In genomic region chr2:23926750-23927627, GRCh38 we compare ENCODE assay signal across 8 cellular contexts. TPM values are rescaled to one million over a fixed set of nuclear protein-coding genes. Genes with fewer than 3 reads are reported as not detected.
DNase-seq lines count a peak whose midpoint lies in the region; ATAC-seq, FAIRE-seq and TF ChIP-seq lines count a peak whose summit lies in the region.

ATAD2B (minus strand) TSS chr2:23927123; CDS start chr2:23926770, 353 bp downstream.

- H3K4me2 ChIP-seq in HepG2 (ENCODE audit: low read depth, low read length): peak within 1 kb of the TSS; percentile 88

- peak; percentile 96 to 97 for TF ChIP-seq POLR2A in HepG2 (IDR thresholded peaks at IDR 0.05; ENCODE audit: insufficient read depth in 1 of 2, low read depth in 2 of 2, low read length in 2 of 2)

- ATAC-seq in GM19351 (IDR thresholded peaks at IDR 0.05; ENCODE audit: unreplicated experiment) (peak; percentile 71), HG03521 (IDR thresholded peaks at IDR 0.05; ENCODE audit: unreplicated experiment) (peak; percentile 81), HepG2 (peak; percentile 90)

- TF ChIP-seq RAD21 in HepG2 (CRISPR knock-in tag; IDR thresholded peaks at IDR 0.05): peak; percentile 99

- peak within 1 kb of the TSS; percentile 99 for H3K9ac ChIP-seq in HepG2 (ENCODE audit: insufficient read depth, low read depth, low read length)

- 0 out of 4 replicates have a peak, but pooled peaks of 1 of the 2 experiments have one; percentile 23 for TF ChIP-seq EP300 in HepG2 (IDR thresholded peaks at IDR 0.05; ENCODE audit: low read depth in 2 of 2, low read length in 2 of 2)
- 0 out of 2 replicates have a peak, but pooled peaks have one; percentile 39 for TF ChIP-seq EP300 in HepG2 (CRISPR knock-in tag; IDR thresholded peaks at IDR 0.05; ENCODE audit: borderline replicate concordance)

- POLR2A ChIA-PET in HepG2 (lab: Yijun Ruan, JAX): interaction anchor here (0.6 to 5.1 kb wide), 38 partner anchors 9 to 1325 kb away, joined by 3 to 135 read pairs (median 5); partner anchors contain the start of genes CENPO, FKBP1B, ITSN2 and PTRHD1

- H2AFZ ChIP-seq in HepG2 (ENCODE audit: low read length): no peak within 1 kb of the TSS

- H3K4me3 ChIP-seq in HepG2 (replicated peaks in 1 of 3; ENCODE audit: insufficient read depth in 1 of 3, low read depth in 2 of 3, low read length in 3 of 3): peak within 1 kb of the TSS; percentile 90 to 98 (median 95)

- H3K36me3 ChIP-seq in HepG2 (replicated peaks in 1 of 2; ENCODE audit: control insufficient read depth in 1 of 2, insufficient read depth in 2 of 2, low read length in 2 of 2): no peaks in the 10 kb centered on the region

- in situ Hi-C loops in HepG2 (cut with HindIII; ENCODE audit: extremely low pct_ligation_motif_present, low pct_unique_long_range_greater_than_20kb): no loop called here

- H3K27ac ChIP-seq in C4-2B (peak within 1 kb of the TSS; percentile 93), HepG2 (ENCODE audit: extremely low read length, insufficient read depth, low read length) (peak within 1 kb of the TSS; percentile 94)

- H3K4me1 ChIP-seq in HepG2 (ENCODE audit: insufficient read depth, low read length): peaks cover 46% of the 10 kb centered on the region

- CTCF ChIA-PET in HepG2 (lab: Yijun Ruan, JAX; ENCODE audit: low intra/inter-chr PET ratio, low total read pairs): interaction anchor here (1.5 to 2.6 kb wide), 4 partner anchors 97 to 237 kb away, joined by 3 to 20 read pairs (median 13); partner anchors contain the start of gene TP53I3

- BruUV-seq in HepG2 (replicated peaks; lab: Mats Ljungman, UMichigan): no TSS peak

- DNase-seq in NCI-H69 (lab: John Stamatoyannopoulos, UW) (peak; percentile 93), dedifferentiated amniotic fluid mesenchymal stem cell (ENCODE audit: extremely low spot score) (peak; percentile 92), HepG2 (ENCODE audit: low spot score) (peak; percentile 90)
- DNase-seq in activated CD4-positive, alpha-beta T cell treated with anti-CD3 and anti-CD28 coated beads, Interleukin-2, amount 50 U/mL, for 1 hour: peak; percentile 93
- peak; percentile 95 for DNase-seq in stimulated activated CD4-positive, alpha-beta T cell treated with anti-CD3 and anti-CD28 coated beads, Interleukin-4, amount 100 ng/mL, for 1 hour

- peaks cover 45% of the 10 kb centered on the region for H3K79me2 ChIP-seq in HepG2 (ENCODE audit: insufficient read depth, low read length)

- no peaks in the 10 kb centered on the region for H3K9me3 ChIP-seq in HepG2 (ENCODE audit: low read length)

- TF ChIP-seq CTCF in C4-2B (conservative IDR thresholded peaks at IDR 0.05) (peak; percentile 93), HepG2 (CRISPR knock-in tag; IDR thresholded peaks at IDR 0.05) (peak; percentile 95)

- H3K27me3 ChIP-seq in HepG2 (ENCODE audit: control insufficient read depth in 1 of 2, insufficient read depth in 2 of 2, low read length in 2 of 2): no peaks in the 10 kb centered on the region; a peak in 1 of 5 replicates

- no peaks in the 10 kb centered on the region for H4K20me1 ChIP-seq in HepG2 (ENCODE audit: insufficient read depth, low read length)

- intact Hi-C loops in HepG2 (cut with micrococcal nuclease; ENCODE audit: unreplicated experiment): loop anchor here (1.0 to 10.0 kb wide), 6 partner anchors 12 to 238 kb away; partner anchors contain the start of gene TP53I3

- WGBS in HepG2 (ENCODE audit: low lambda C conversion rate): under 1% methylated on average over 71 of the region's 89 CpGs

- peak; percentile 23 for FAIRE-seq in HepG2 (lab: Jason Lieb, UNC)

TF ChIP-seq in HepG2, 621 proteins besides CTCF, POLR2A, EP300 and RAD21 (continues in another document):
- TF ChIP-seq GMEB2 (CRISPR knock-in tag; IDR thresholded peaks at IDR 0.05; ENCODE audit: low read depth) (peak; percentile 53; the same call in 1 of the 2 replicates), HOMEZ (CRISPR knock-in tag; IDR thresholded peaks at IDR 0.05; ENCODE audit: low read depth) (peak; percentile 75), BHLHE40 (IDR thresholded peaks at IDR 0.05; ENCODE audit: low read length) (peak; percentile 9; the same call in 1 of the 2 replicates), ZSCAN25 (CRISPR knock-in tag; IDR thresholded peaks at IDR 0.05) (peak; percentile 94; the same call in 1 of the 2 replicates), CSRNP1 (CRISPR knock-in tag; IDR thresholded peaks at IDR 0.05) (peak; percentile 87; the same call in 1 of the 2 replicates), ZNF589 (CRISPR knock-in tag; conservative IDR thresholded peaks at IDR 0.05) (peak; percentile 97; the same call in 1 of the 2 replicates), GATAD2A (CRISPR knock-in tag; IDR thresholded peaks at IDR 0.05) (peak; percentile 60; the same call in 1 of the 2 replicates), ZNF12 (CRISPR knock-in tag; IDR thresholded peaks at IDR 0.05) (no peak; the same call in 1 of the 2 replicates), POLR2AphosphoS2 (IDR thresholded peaks at IDR 0.05; ENCODE audit: low read depth, low read length) (peak; percentile 66; the same call in 1 of the 2 replicates)

RNA-seq across cellular contexts. Expression of gene ATAD2B, which starts in this region (rescaled TPM):
- 22.2 and 22.4 TPM in 2 replicates for total RNA-seq in HepG2 (2016; rRNA removed; fragmentation: Illumina TruSeq; extraction: Trizol)
- total RNA-seq in HepG2 (2016; cell fraction: cytosol; rRNA removed; fragmentation: Illumina TruSeq; extraction: Trizol; ENCODE audit: low read depth): 10.9 and 12.3 TPM in 2 replicates
- 19.8 and 20.5 TPM in 2 replicates for total RNA-seq in HepG2 (2016; cell fraction: insoluble cytoplasmic fraction; rRNA removed; fragmentation: Illumina TruSeq; extraction: Trizol)
- total RNA-seq in HepG2 (2016; cell fraction: membrane; rRNA removed; fragmentation: Illumina TruSeq; extraction: Trizol): 7.4 and 9.3 TPM in 2 replicates
- total RNA-seq in HepG2 (2016; cell fraction: nucleus; rRNA removed; fragmentation: Illumina TruSeq; extraction: Trizol): 70.7 and 72.3 TPM in 2 replicates
- polyA plus RNA-seq in HepG2 (2011; rRNA removed): 4.3 and 5.3 TPM in 2 replicates
- polyA plus RNA-seq in HepG2 (2011; cell fraction: cytosol; rRNA removed): 1.4 and 2.3 TPM in 2 replicates
- polyA plus RNA-seq in HepG2 (2011; cell fraction: nucleus; rRNA removed): 8.1 and 8.9 TPM in 2 replicates
- 4.7 and 5.9 TPM in 2 replicates for polyA plus RNA-seq in HepG2 (2012)
- 0.41 and 0.47 TPM in 2 replicates for polyA plus RNA-seq in HepG2 (2016; cell fraction: cytosol; fragmentation: Illumina TruSeq; extraction: Trizol; ENCODE audit: low read depth)
- polyA plus RNA-seq in HepG2 (2016; cell fraction: insoluble cytoplasmic fraction; fragmentation: Illumina TruSeq; extraction: Trizol; ENCODE audit: low read depth): 12.2 and 12.4 TPM in 2 replicates
- polyA plus RNA-seq in HepG2 (2016; cell fraction: membrane; fragmentation: Illumina TruSeq; extraction: Trizol; ENCODE audit: low read depth): 1.2 and 1.5 TPM in 2 replicates
- 20.5 and 23.2 TPM in 2 replicates for polyA plus RNA-seq in HepG2 (2016; cell fraction: nucleus; fragmentation: Illumina TruSeq; extraction: Trizol; ENCODE audit: insufficient read depth, low read depth)
- 8.7 and 11.9 TPM in 2 replicates for polyA minus RNA-seq in HepG2 (2011; rRNA and poly(A)+ RNA removed; ENCODE audit: low replicate concordance)
- polyA minus RNA-seq in HepG2 (2011; cell fraction: cytosol; rRNA and poly(A)+ RNA removed): 7.4 and 8.0 TPM in 2 replicates
- 90.0 and 94.1 TPM in 2 replicates for polyA minus RNA-seq in HepG2 (2011; cell fraction: nucleus; rRNA and poly(A)+ RNA removed)

Comparison
In these comparisons a context has a peak if more than half of its experiments do, and no peak if none do; other contexts are left out.
1. Peak in every context shown above with its lines: DNase-seq, ATAC-seq, H3K4me3 ChIP-seq and H3K27ac ChIP-seq.